In the genomic region with DNA sequence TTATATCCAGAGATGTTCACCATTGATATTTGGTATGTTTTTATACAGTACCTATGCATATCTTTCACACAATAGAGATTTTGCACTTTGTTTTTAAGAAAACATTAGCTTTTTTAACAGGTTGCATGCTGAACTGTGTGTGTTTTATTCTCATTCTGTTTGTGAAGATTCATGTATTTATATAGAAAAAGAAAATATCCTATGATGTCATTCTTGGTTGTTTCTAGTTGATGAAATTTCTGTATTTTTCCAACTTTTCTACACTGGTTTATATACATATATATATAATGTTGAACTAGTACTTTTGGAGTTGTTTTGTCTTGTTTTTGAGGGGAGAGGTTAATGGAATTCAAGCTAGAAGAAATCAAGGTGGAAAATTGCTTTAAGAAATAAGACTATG, we compare ENCODE assay signal across 39 cellular contexts.
"Had no signal": no experiment of that assay in that cellular context is flagged by ENCODE, and none has a peak within 500 bp of the region (broad histone marks: within the 10 kb centered on the region; RNA-seq: fewer than 3 reads in every experiment).

No MANE protein-coding gene starts in this region.

- H3K27ac ChIP-seq: adrenal gland, ascending aorta, body of pancreas, brain microvascular endothelial cell, breast epithelium, cardiac muscle cell had no signal

- H3K27ac Mint-ChIP-seq: activated naive CD4-positive, alpha-beta T cell treated with anti-CD3 and anti-CD28 coated beads for 36 hours; activated naive CD4-positive, alpha-beta T cell treated with anti-CD3 and anti-CD28 coated beads, Interleukin-2, amount 10 ng/mL, durations not matched to agents 7 days and 5 days; activated naive CD4-positive, alpha-beta T cell treated with anti-CD3 and anti-CD28 coated beads, Interleukin-2, amount 50 U/mL, for 24 hours; activated naive CD4-positive, alpha-beta T cell treated with anti-CD3 and anti-CD28 coated beads, Interleukin-2, amount 50 U/mL, for 72 hours; activated naive CD8-positive, alpha-beta T cell; activated naive CD8-positive, alpha-beta T cell treated with anti-CD3 and anti-CD28 coated beads for 36 hours; activated naive CD8-positive, alpha-beta T cell treated with anti-CD3 and anti-CD28 coated beads, Interleukin-2, amount 10 ng/mL, durations not matched to agents 7 days and 5 days; activated naive CD8-positive, alpha-beta T cell treated with anti-CD3 and anti-CD28 coated beads, Interleukin-2, amount 50 U/mL, for 24 hours; activated T-cell treated with anti-CD3 and anti-CD28 coated beads, Interleukin-2, amount 50 U/mL, for 24 hours; activated T-cell treated with anti-CD3 and anti-CD28 coated beads, Interleukin-2, amount 50 U/mL, for 72 hours; activated T-helper 1 cell treated with anti-CD3 and anti-CD28 coated beads, Interleukin-12 subunit alpha, Interleukin-12 subunit beta, Interleukin-2, Interleukin-4 antibody, amounts not matched to agents 30 ng/mL and 10 ng/mL and 1 ng/mL, durations not matched to agents 14 hours and 24 hours and 36 hours; activated T-helper 17 cell treated with anti-CD3 and anti-CD28 coated beads, Interleukin-2, amount 50 U/mL, for 72 hours; activated T-helper 2 cell treated with anti-CD3 and anti-CD28 coated beads, Interferon-gamma antibody, Interleukin-2, Interleukin-4, amounts not matched to agents 10 μg/mL and 5 μg/mL and 100 μg/mL, durations not matched to agents 14 hours and 24 hours and 36 hours; brain had no signal

- H3K27me3 ChIP-seq: adrenal gland, ascending aorta, body of pancreas, brain microvascular endothelial cell, breast epithelium, cardiac muscle cell had no signal

- H3K4me1 ChIP-seq: adrenal gland, ascending aorta, body of pancreas, breast epithelium had no signal

- H3K36me3 Mint-ChIP-seq: activated naive CD4-positive, alpha-beta T cell treated with anti-CD3 and anti-CD28 coated beads, Interleukin-2, amount 10 ng/mL, durations not matched to agents 7 days and 5 days; activated naive CD4-positive, alpha-beta T cell treated with anti-CD3 and anti-CD28 coated beads, Interleukin-2, amount 50 U/mL, for 24 hours; activated naive CD8-positive, alpha-beta T cell; activated naive CD8-positive, alpha-beta T cell treated with anti-CD3 and anti-CD28 coated beads, Interleukin-2, amount 10 ng/mL, durations not matched to agents 7 days and 5 days; brain had no signal

- FAIRE-seq: astrocyte, bronchial epithelial cell had no signal

- H3K4me3 ChIP-seq: adrenal gland, ascending aorta, body of pancreas, breast epithelium, cardiac muscle cell had no signal

- H3K4me3 Mint-ChIP-seq: activated naive CD4-positive, alpha-beta T cell treated with anti-CD3 and anti-CD28 coated beads for 36 hours; activated naive CD4-positive, alpha-beta T cell treated with anti-CD3 and anti-CD28 coated beads, Interleukin-2, amount 10 ng/mL, durations not matched to agents 7 days and 5 days; activated naive CD4-positive, alpha-beta T cell treated with anti-CD3 and anti-CD28 coated beads, Interleukin-2, amount 50 U/mL, for 24 hours; activated naive CD8-positive, alpha-beta T cell; activated naive CD8-positive, alpha-beta T cell treated with anti-CD3 and anti-CD28 coated beads for 36 hours; activated naive CD8-positive, alpha-beta T cell treated with anti-CD3 and anti-CD28 coated beads, Interleukin-2, amount 10 ng/mL, durations not matched to agents 7 days and 5 days; activated naive CD8-positive, alpha-beta T cell treated with anti-CD3 and anti-CD28 coated beads, Interleukin-2, amount 50 U/mL, for 24 hours; activated T-cell treated with anti-CD3 and anti-CD28 coated beads, Interleukin-2, amount 50 U/mL, for 24 hours; activated T-cell treated with anti-CD3 and anti-CD28 coated beads, Interleukin-2, amount 50 U/mL, for 4 hours; activated T-cell treated with anti-CD3 and anti-CD28 coated beads, Interleukin-2, amount 50 U/mL, for 72 hours; activated T-helper 1 cell treated with anti-CD3 and anti-CD28 coated beads, Interleukin-12 subunit alpha, Interleukin-12 subunit beta, Interleukin-2, Interleukin-4 antibody, amounts not matched to agents 30 ng/mL and 10 ng/mL and 1 ng/mL, durations not matched to agents 14 hours and 24 hours and 36 hours; activated T-helper 17 cell treated with anti-CD3 and anti-CD28 coated beads, Interleukin-2, amount 50 U/mL, for 72 hours; brain; central memory CD8-positive, alpha-beta T cell had no signal

- H3K36me3 ChIP-seq: adrenal gland, ascending aorta, brain microvascular endothelial cell, breast epithelium, cardiac muscle cell had no signal

- H3K4me1 Mint-ChIP-seq: activated naive CD4-positive, alpha-beta T cell treated with anti-CD3 and anti-CD28 coated beads, Interleukin-2, amount 10 ng/mL, durations not matched to agents 7 days and 5 days; activated naive CD4-positive, alpha-beta T cell treated with anti-CD3 and anti-CD28 coated beads, Interleukin-2, amount 50 U/mL, for 24 hours; activated naive CD8-positive, alpha-beta T cell treated with anti-CD3 and anti-CD28 coated beads for 36 hours; activated naive CD8-positive, alpha-beta T cell treated with anti-CD3 and anti-CD28 coated beads, Interleukin-2, amount 10 ng/mL, durations not matched to agents 7 days and 5 days; activated naive CD8-positive, alpha-beta T cell treated with anti-CD3 and anti-CD28 coated beads, Interleukin-2, amount 50 U/mL, for 24 hours; activated T-helper 17 cell treated with anti-CD3 and anti-CD28 coated beads, Interleukin-2, amount 50 U/mL, for 72 hours; brain; central memory CD8-positive, alpha-beta T cell had no signal

- ATAC-seq: activated naive CD4-positive, alpha-beta T cell treated with anti-CD3 and anti-CD28 coated beads, Interleukin-2, amount 50 U/mL, for 72 hours; activated naive CD8-positive, alpha-beta T cell treated with anti-CD3 and anti-CD28 coated beads, Interleukin-2, amount 50 U/mL, for 24 hours; activated T-cell treated with anti-CD3 and anti-CD28 coated beads, Interleukin-2, amount 50 U/mL, for 4 hours; activated T-cell treated with anti-CD3 and anti-CD28 coated beads, Interleukin-2, amount 50 U/mL, for 72 hours; activated T-helper 17 cell treated with anti-CD3 and anti-CD28 coated beads, Interleukin-2, amount 50 U/mL, for 72 hours; body of pancreas had no signal

- DNase-seq: activated effector memory CD4-positive, alpha-beta T cell treated with anti-CD3 and anti-CD28 coated beads, Interleukin-2, amount 50 U/mL, for 16 hours; activated effector memory CD4-positive, alpha-beta T cell treated with Interleukin-2 at 50 U/mL for 16 hours; activated gamma-delta T cell; activated gamma-delta T cell treated with Interleukin-2 at 50 U/mL for 16 hours; activated naive CD4-positive, alpha-beta T cell; activated naive CD4-positive, alpha-beta T cell treated with anti-CD3 and anti-CD28 coated beads for 36 hours; activated naive CD4-positive, alpha-beta T cell treated with anti-CD3 and anti-CD28 coated beads, Interleukin-2, amount 10 ng/mL, durations not matched to agents 7 days and 5 days; activated naive CD4-positive, alpha-beta T cell treated with anti-CD3 and anti-CD28 coated beads, Interleukin-2, amount 50 U/mL, for 16 hours; activated naive CD4-positive, alpha-beta T cell treated with Interleukin-2 at 50 U/mL for 16 hours; activated naive CD8-positive, alpha-beta T cell treated with anti-CD3 and anti-CD28 coated beads for 36 hours; activated naive CD8-positive, alpha-beta T cell treated with anti-CD3 and anti-CD28 coated beads, Interleukin-2, amount 10 ng/mL, durations not matched to agents 7 days and 5 days; activated naive CD8-positive, alpha-beta T cell treated with anti-CD3 and anti-CD28 coated beads, Interleukin-2, amount 50 U/mL, for 24 hours; activated T-cell treated with anti-CD3 and anti-CD28 coated beads, Interleukin-2, amount 50 U/mL, for 24 hours; activated T-cell treated with anti-CD3 and anti-CD28 coated beads, Interleukin-2, amount 50 U/mL, for 4 hours; activated T-cell treated with anti-CD3 and anti-CD28 coated beads, Interleukin-2, amount 50 U/mL, for 48 hours; activated T-cell treated with anti-CD3 and anti-CD28 coated beads, Interleukin-2, amount 50 U/mL, for 72 hours; adrenal gland; amniotic stem cell; amygdala; anterior cingulate cortex; aorta; body of pancreas; brain microvascular endothelial cell; caudate nucleus; central memory CD4-positive, alpha-beta T cell; cerebellar nuclear complex had no signal

- H3K27me3 Mint-ChIP-seq: activated naive CD4-positive, alpha-beta T cell treated with anti-CD3 and anti-CD28 coated beads, Interleukin-2, amount 10 ng/mL, durations not matched to agents 7 days and 5 days had no signal

- H3K9me3 ChIP-seq: adrenal gland, ascending aorta had no signal
